10 cellular contexts compared by ENCODE assay signal in the genomic region with DNA sequence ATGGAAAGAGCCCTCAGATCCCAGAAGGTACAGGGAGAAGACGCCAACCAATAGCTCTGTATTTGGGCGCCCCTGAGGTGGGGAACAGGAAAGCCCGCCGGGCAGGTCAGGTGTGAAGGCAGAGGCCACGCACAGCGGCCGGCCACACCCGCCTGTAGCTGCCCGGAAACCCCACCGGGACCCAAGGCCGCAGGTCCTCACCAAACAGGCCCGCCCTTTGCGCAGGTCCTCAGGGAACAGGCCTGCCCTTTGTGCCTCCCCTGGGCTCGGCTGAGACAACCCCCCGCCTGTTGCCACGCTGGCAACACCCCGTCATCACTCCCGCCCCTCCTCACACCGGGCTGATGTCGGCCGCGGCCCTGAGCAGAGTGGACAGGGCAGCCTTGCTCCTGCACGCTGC. TPM values are rescaled to one million over a fixed set of nuclear protein-coding genes. Genes with fewer than 3 reads are reported as not detected.
"Had no signal": no experiment of that assay in that cellular context is flagged by ENCODE, and none has a peak within 500 bp of the region (broad histone marks: within the 10 kb centered on the region; RNA-seq: fewer than 3 reads in every experiment).

No MANE protein-coding gene starts in this region.

- H3K27ac ChIP-seq: GM23248, HL-60 had no signal

- H3K4me1 ChIP-seq: HAP-1 had no signal

- DNase-seq: GM23248, GOT3, H7, HFFc6, IMR-90 had no signal

- H2AFZ ChIP-seq: GM23248 had no signal

- H3K4me3 ChIP-seq: GM23248, HAP-1 had no signal

- H3K36me3 ChIP-seq: HAP-1 had no signal

- ATAC-seq: HCT116 had no signal

- H3K9ac ChIP-seq: GM23248 had no signal

- H3K9me3 ChIP-seq: HAP-1 had no signal

RNA-seq across cellular contexts. Expression of gene CHRNA4, which starts 44.9 kb away (rescaled TPM):
- total RNA-seq: GM23248, H4, HFFc6, HT1080, IMR-90 had no signal
- polyA plus RNA-seq: GM23248, IMR-90 had no signal
